ENCODE assay signal across 8 cellular contexts in genomic region chr15:74956648-74957300, GRCh38. TPM values are rescaled to one million over a fixed set of nuclear protein-coding genes. Genes with fewer than 3 reads are reported as not detected.
DNase-seq lines count a peak whose midpoint lies in the region; ATAC-seq and TF ChIP-seq lines count a peak whose summit lies in the region.

Gene RPP25 (minus strand): TSS chr15:74956772. CDS start chr15:74956583, 189 bp downstream.

- H4K8ac ChIP-seq in neuronal stem cell (ENCODE audit: low read depth, low read length), result peak within 1 kb of the TSS; percentile 87

- peak within 1 kb of the TSS; percentile 82 for H3K9ac ChIP-seq in neuronal stem cell (ENCODE audit: low read depth, low read length, poor library complexity)

- CTCF ChIA-PET in CD4-positive, alpha-beta T cell (lab: Charles Lee), result interaction anchor here (0.6 to 1.4 kb wide), 4 partner anchors 15 to 245 kb away, joined by 3 to 5 read pairs (median 3); partner anchors contain the start of genes C15orf39 and COX5A
- CTCF ChIA-PET in activated naive CD4-positive, alpha-beta T cell treated with anti-CD3 and anti-CD28 coated beads for 36 hours (lab: Charles Lee), result interaction anchor here (0.5 to 1.3 kb wide), 6 partner anchors 18 to 247 kb away, joined by 3 to 5 read pairs (median 4); partner anchors contain the start of gene COX5A

- H2AK5ac ChIP-seq in neuronal stem cell (ENCODE audit: low read depth, low read length), result no peak within 1 kb of the TSS

- no peak for TF ChIP-seq CTCF in CD4-positive, alpha-beta T cell (IDR thresholded peaks at IDR 0.05)

- H3K27ac ChIP-seq in CD4-positive, alpha-beta T cell (ENCODE audit: low read depth, low read length), result no peak within 1 kb of the TSS
- H3K27ac ChIP-seq in neuronal stem cell (replicated peaks; ENCODE audit: low read length), result no peak within 1 kb of the TSS

- H3K4me3 Mint-ChIP-seq in CD4-positive, alpha-beta T cell, result peak within 1 kb of the TSS; percentile 83
- peak within 1 kb of the TSS; percentile 69 for H3K4me3 Mint-ChIP-seq in activated naive CD4-positive, alpha-beta T cell treated with anti-CD3 and anti-CD28 coated beads for 36 hours

- intact Hi-C loops in CD4-positive, alpha-beta T cell (cut with DNase I, micrococcal nuclease), result loop anchor here (2.0 to 10.0 kb wide), 3 partner anchors 38 to 582 kb away; partner anchors contain the start of gene SCAMP5 (in 1 of the 2)
- intact Hi-C loops in activated naive CD4-positive, alpha-beta T cell treated with anti-CD3 and anti-CD28 coated beads for 36 hours (cut with micrococcal nuclease), result loop anchor here (1.0 to 5.0 kb wide), 6 partner anchors 18 to 414 kb away; partner anchors contain the start of genes ARID3B, COX5A, PPCDC and SCAMP5

- no peaks in the 10 kb centered on the region for H3K9me3 Mint-ChIP-seq in CD4-positive, alpha-beta T cell
- H3K9me3 Mint-ChIP-seq in activated naive CD4-positive, alpha-beta T cell treated with anti-CD3 and anti-CD28 coated beads for 36 hours, result no peaks in the 10 kb centered on the region

- peak within 1 kb of the TSS; percentile 92 for H3K14ac ChIP-seq in neuronal stem cell (ENCODE audit: low read length)

- H3K27me3 Mint-ChIP-seq in CD4-positive, alpha-beta T cell, result peaks cover 35% of the 10 kb centered on the region
- H3K27me3 Mint-ChIP-seq in activated naive CD4-positive, alpha-beta T cell treated with anti-CD3 and anti-CD28 coated beads for 36 hours (ENCODE audit: low read depth), result peaks cover 28% of the 10 kb centered on the region

- no peaks in the 10 kb centered on the region for H3K9me3 ChIP-seq in CD4-positive, alpha-beta T cell (ENCODE audit: control insufficient read depth, low read length)
- no peaks in the 10 kb centered on the region for H3K9me3 ChIP-seq in neuronal stem cell (replicated peaks in 1 of 2; ENCODE audit: control insufficient read depth in 2 of 2, insufficient read depth in 1 of 2, low read depth in 1 of 2, low read length in 2 of 2)

- H3K4me3 ChIP-seq in neuronal stem cell (ENCODE audit: low read length in 2 of 2), result peak within 1 kb of the TSS; percentile 67 to 81

- H2BK120ac ChIP-seq in neuronal stem cell (ENCODE audit: low read depth, low read length), result peak within 1 kb of the TSS; percentile 64

- H3K4ac ChIP-seq in neuronal stem cell (ENCODE audit: low read length), result no peak within 1 kb of the TSS

- no CpG with 5 or more reads among the region's 66 CpGs for WGBS in neuronal stem cell (ENCODE audit: extremely low coverage in 2 of 2, insufficient read length in 2 of 2, insufficient replicate concordance in 1 of 2), 2 donors

- ATAC-seq in CD4-positive, alpha-beta T cell (ENCODE audit: poor library complexity), result peak; percentile 84
- peak; percentile 74 for ATAC-seq in GM19452 (IDR thresholded peaks at IDR 0.05; ENCODE audit: unreplicated experiment)

- peak within 1 kb of the TSS; percentile 94 for H3K23ac ChIP-seq in neuronal stem cell (ENCODE audit: low read depth, low read length, poor library complexity)

- H2BK12ac ChIP-seq in neuronal stem cell (ENCODE audit: low read length), result no peak within 1 kb of the TSS

- peak; percentile 24 to 74 (median 52) for DNase-seq in CD4-positive, alpha-beta T cell
- DNase-seq in HT1080 (ENCODE audit: low read depth), result peak; percentile 27
- peak; percentile 92 for DNase-seq in RPMI8226
- peak; percentile 65 for DNase-seq in activated naive CD4-positive, alpha-beta T cell treated with anti-CD3 and anti-CD28 coated beads for 36 hours
- DNase-seq in germinal center (ENCODE audit: low spot score), result peak; percentile 85
- peak; percentile 67 for DNase-seq in neuronal stem cell (ENCODE audit: low spot score)
- DNase-seq in stromal cell of bone marrow (ENCODE audit: low read depth), result peak; percentile 58

- peaks cover 21% of the 10 kb centered on the region for H3K4me1 Mint-ChIP-seq in CD4-positive, alpha-beta T cell (ENCODE audit: low read depth)
- H3K4me1 Mint-ChIP-seq in activated naive CD4-positive, alpha-beta T cell treated with anti-CD3 and anti-CD28 coated beads for 36 hours (ENCODE audit: low read depth), result peaks cover 44% of the 10 kb centered on the region

- no peak within 1 kb of the TSS for H3K27ac Mint-ChIP-seq in CD4-positive, alpha-beta T cell
- no peak within 1 kb of the TSS for H3K27ac Mint-ChIP-seq in activated naive CD4-positive, alpha-beta T cell treated with anti-CD3 and anti-CD28 coated beads for 36 hours

- H3K36me3 ChIP-seq in neuronal stem cell (replicated peaks in 1 of 2; ENCODE audit: control insufficient read depth in 2 of 2, insufficient read depth in 2 of 2, low read length in 2 of 2), result no peaks in the 10 kb centered on the region

- peak within 1 kb of the TSS; percentile 98 for H2BK15ac ChIP-seq in neuronal stem cell (ENCODE audit: low read length)

- POLR2A ChIA-PET in CD4-positive, alpha-beta T cell (lab: Charles Lee), result interaction anchor here (0.8 to 2.8 kb wide), 15 partner anchors 14 to 497 kb away, joined by 3 to 11 read pairs (median 4); partner anchors contain the start of genes C15orf39, CLK3, COX5A and FAM219B

- peak within 1 kb of the TSS; percentile 100 for H2AFZ ChIP-seq in neuronal stem cell (ENCODE audit: low read length)

- H3K27me3 ChIP-seq in CD4-positive, alpha-beta T cell (ENCODE audit: control insufficient read depth, insufficient read depth, low read length), result peaks cover 37% of the 10 kb centered on the region
- H3K27me3 ChIP-seq in neuronal stem cell (ENCODE audit: control insufficient read depth in 3 of 3, insufficient read depth in 3 of 3, low read depth in 1 of 3, low read length in 3 of 3), result peaks cover 19 to 60% (median 56%) of the 10 kb centered on the region in 3 experiments

- H3K4me1 ChIP-seq in neuronal stem cell (ENCODE audit: control insufficient read depth in 2 of 2, insufficient read depth in 1 of 2, low read depth in 1 of 2, low read length in 2 of 2), result peaks cover 16 to 23% of the 10 kb centered on the region in 2 donors

- H3K4me2 ChIP-seq in neuronal stem cell (ENCODE audit: insufficient read depth, low read length, poor library complexity, severe bottlenecking), result peak within 1 kb of the TSS; percentile 89

- H2BK5ac ChIP-seq in neuronal stem cell (ENCODE audit: low read length), result peak within 1 kb of the TSS; percentile 29

- peak within 1 kb of the TSS; percentile 98 for H3K18ac ChIP-seq in neuronal stem cell (ENCODE audit: low read length)

- H3K36me3 Mint-ChIP-seq in CD4-positive, alpha-beta T cell (ENCODE audit: low read depth), result no peaks in the 10 kb centered on the region
- H3K36me3 Mint-ChIP-seq in activated naive CD4-positive, alpha-beta T cell treated with anti-CD3 and anti-CD28 coated beads for 36 hours (ENCODE audit: low read depth), result no peaks in the 10 kb centered on the region

- no peak within 1 kb of the TSS for H4K91ac ChIP-seq in neuronal stem cell (ENCODE audit: low read depth, low read length, poor library complexity)

- H3K79me1 ChIP-seq in neuronal stem cell (ENCODE audit: low read depth, low read length), result no peaks in the 10 kb centered on the region

RNA-seq across cellular contexts. Expression of gene RPP25, which starts in this region (rescaled TPM):
- total RNA-seq in CD4-positive, alpha-beta T cell, result under 1 TPM; 0.14 to 0.45 TPM
- total RNA-seq in HT1080 (2014; rRNA removed; shearing (Covaris generic)), result 0.20 and 0.58 TPM in 2 replicates
- 0.31 and 0.33 TPM in 2 replicates for polyA plus RNA-seq in HT1080 (2015; cell fraction: cytosol; rRNA removed)
- polyA plus RNA-seq in HT1080 (2015; cell fraction: nucleus; rRNA removed), result 0.07 and 0.08 TPM in 2 replicates
- 1 to 10 TPM; 3.5 to 3.7 TPM for total RNA-seq in activated naive CD4-positive, alpha-beta T cell treated with anti-CD3 and anti-CD28 coated beads for 36 hours
- polyA plus RNA-seq in neuronal stem cell (2013, experiment 1 of 2), result 4.1 TPM
- polyA plus RNA-seq in neuronal stem cell (2013, experiment 2 of 2), result 4.0 TPM

Comparison
In these comparisons a context has a peak if more than half of its experiments do, and no peak if none do; other contexts are left out.
1. Peak in DNase-seq and ATAC-seq in CD4-positive, alpha-beta T cell; RNA of the gene not detected or under 1 TPM.
2. Peak in DNase-seq in HT1080; RNA of the gene not detected or under 1 TPM.
3. DNase-seq: peak in every context shown above with its lines; median percentile 92 in RPMI8226; 85 in germinal center; 67 in neuronal stem cell; 65 in activated naive CD4-positive, alpha-beta T cell treated with anti-CD3 and anti-CD28 coated beads for 36 hours; 58 in stromal cell of bone marrow; 52 in CD4-positive, alpha-beta T cell; 27 in HT1080.